In genomic region chr14:95533822-95534221, GRCh38 we compare ENCODE assay signal across 8 cellular contexts. TPM values are rescaled to one million over a fixed set of nuclear protein-coding genes. Genes with fewer than 3 reads are reported as not detected.
A peak's percentile ranks its signal among the peaks of the same experiment; 100 is the strongest.
DNase-seq lines count a peak whose midpoint lies in the region; FAIRE-seq and TF ChIP-seq lines count a peak whose summit lies in the region.

No MANE protein-coding gene starts in this region.

- H3K36me3 Mint-ChIP-seq in activated CD4-positive, alpha-beta T cell treated with anti-CD3 and anti-CD28 coated beads, Interleukin-2, amount 10 ng/mL, durations not matched to agents 7 days and 5 days (ENCODE audit: low read depth) = peaks cover 15% of the 10 kb centered on the region
- peaks cover 52% of the 10 kb centered on the region for H3K36me3 Mint-ChIP-seq in activated T-helper 2 cell treated with anti-CD3 and anti-CD28 coated beads, Interferon-gamma antibody, Interleukin-2, Interleukin-4, amounts not matched to agents 10 μg/mL and 5 μg/mL and 100 μg/mL, durations not matched to agents 14 hours and 24 hours and 36 hours (ENCODE audit: low read depth)

- CTCF ChIA-PET in activated CD4-positive, alpha-beta T cell treated with anti-CD3 and anti-CD28 coated beads, Interleukin-2, amount 10 ng/mL, durations not matched to agents 7 days and 5 days (lab: Charles Lee) = interaction anchor here (0.6 to 2.7 kb wide), 7 partner anchors 11 to 1558 kb away, joined by 3 to 16 read pairs (median 3); partner anchors contain the start of gene SYNE3

- peak overlapping the region; percentile 1 to 69 for H3K9ac ChIP-seq in kidney (ENCODE audit: low read length in 2 of 2)

- TF ChIP-seq CTCF in kidney (IDR thresholded peaks at IDR 0.05; ENCODE audit: borderline replicate concordance, extremely low read depth, insufficient read depth) = no peak
- no peak for TF ChIP-seq CTCF in tibial nerve (IDR thresholded peaks at IDR 0.05)

- intact Hi-C loops in activated T-helper 2 cell treated with anti-CD3 and anti-CD28 coated beads, Interferon-gamma antibody, Interleukin-2, Interleukin-4, amounts not matched to agents 10 μg/mL and 5 μg/mL and 100 μg/mL, durations not matched to agents 14 hours and 24 hours and 36 hours (cut with micrococcal nuclease) = loop anchor here (1.0 to 2.0 kb wide), 3 partner anchors 11 to 91 kb away; partner anchors contain the start of gene SYNE3
- intact Hi-C loops in kidney (cut with DNase I) = loop anchor here (5.0 kb wide), 1 partner anchor 87 kb away; no protein-coding TSS in a partner anchor

- no peaks in the 10 kb centered on the region for H3K27me3 ChIP-seq in tibial nerve

- peaks cover 31 to 45% of the 10 kb centered on the region in 2 donors for H3K4me1 ChIP-seq in kidney (ENCODE audit: control insufficient read depth in 1 of 2, insufficient read depth in 1 of 2, low read depth in 1 of 2, low read length in 2 of 2)
- peaks cover 0 to 71% (median 47%) of the 10 kb centered on the region in 4 donors for H3K4me1 ChIP-seq in tibial nerve

- H3K4me3 ChIP-seq in kidney (ENCODE audit: low read length in 2 of 2) (peak overlapping the region; percentile 66 to 85), tibial nerve (peak overlapping the region; percentile 57 to 99 (median 84))

- H3K36me3 ChIP-seq in kidney (ENCODE audit: control insufficient read depth in 1 of 2, insufficient read depth in 2 of 2, low read length in 2 of 2) = no peaks in the 10 kb centered on the region
- peaks cover 0 to 11% (median 0%) of the 10 kb centered on the region in 3 donors for H3K36me3 ChIP-seq in tibial nerve

- POLR2A ChIA-PET in activated CD4-positive, alpha-beta T cell treated with anti-CD3 and anti-CD28 coated beads, Interleukin-2, amount 10 ng/mL, durations not matched to agents 7 days and 5 days (lab: Charles Lee) = interaction anchor here (0.7 kb wide), 1 partner anchor 50 kb away, joined by 6 read pairs; no protein-coding TSS in a partner anchor

- DNase-seq in activated CD4-positive, alpha-beta T cell treated with anti-CD3 and anti-CD28 coated beads, Interleukin-2, amount 10 ng/mL, durations not matched to agents 7 days and 5 days = no peak
- DNase-seq in activated CD4-positive, alpha-beta T cell treated with anti-CD3 and anti-CD28 coated beads, Interleukin-2, amount 50 U/mL, for 4 hours = no peak
- DNase-seq in activated T-helper 2 cell treated with anti-CD3 and anti-CD28 coated beads, Interferon-gamma antibody, Interleukin-2, Interleukin-4, amounts not matched to agents 10 μg/mL and 5 μg/mL and 100 μg/mL, durations not matched to agents 14 hours and 24 hours and 36 hours (ENCODE audit: low spot score) = no peak
- DNase-seq in kidney = no peak
- DNase-seq in tibial nerve (ENCODE audit: low spot score in 2 of 2) = no peak
- no peak for DNase-seq in superior temporal gyrus (ENCODE audit: extremely low spot score)
- no peak for DNase-seq in SHP77 treated with DMSO at 0.1 percent for 48 hours (lab: John Stamatoyannopoulos, UW)
- DNase-seq in NCI-H2107 treated with DMSO at 0.1 percent for 48 hours (lab: John Stamatoyannopoulos, UW; ENCODE audit: unreplicated experiment) = no peak

- no peak for TF ChIP-seq EP300 in tibial nerve (IDR thresholded peaks at IDR 0.05)

- TF ChIP-seq POLR2A in tibial nerve (IDR thresholded peaks at IDR 0.05) = no peak

- H3K27ac ChIP-seq in kidney (ENCODE audit: low read depth in 2 of 2, low read length in 2 of 2) (peak overlapping the region in 1 of 2 donors; percentile 3), tibial nerve (peak overlapping the region in 3 of 4 donors; percentile 89 to 91 (median 90))

- H3K9me3 Mint-ChIP-seq in activated CD4-positive, alpha-beta T cell treated with anti-CD3 and anti-CD28 coated beads, Interleukin-2, amount 10 ng/mL, durations not matched to agents 7 days and 5 days = no peaks in the 10 kb centered on the region
- no peaks in the 10 kb centered on the region for H3K9me3 Mint-ChIP-seq in activated T-helper 2 cell treated with anti-CD3 and anti-CD28 coated beads, Interferon-gamma antibody, Interleukin-2, Interleukin-4, amounts not matched to agents 10 μg/mL and 5 μg/mL and 100 μg/mL, durations not matched to agents 14 hours and 24 hours and 36 hours

- WGBS in tibial nerve, 2 donors = 0 to 1% methylated on average over 18 of the region's 18 CpGs

- H3K27me3 Mint-ChIP-seq in activated CD4-positive, alpha-beta T cell treated with anti-CD3 and anti-CD28 coated beads, Interleukin-2, amount 10 ng/mL, durations not matched to agents 7 days and 5 days = no peaks in the 10 kb centered on the region
- H3K27me3 Mint-ChIP-seq in activated T-helper 2 cell treated with anti-CD3 and anti-CD28 coated beads, Interferon-gamma antibody, Interleukin-2, Interleukin-4, amounts not matched to agents 10 μg/mL and 5 μg/mL and 100 μg/mL, durations not matched to agents 14 hours and 24 hours and 36 hours (ENCODE audit: low read depth) = no peaks in the 10 kb centered on the region

- no peaks in the 10 kb centered on the region for H3K9me3 ChIP-seq in kidney (ENCODE audit: control insufficient read depth in 1 of 2, low read length in 2 of 2)
- no peaks in the 10 kb centered on the region for H3K9me3 ChIP-seq in tibial nerve

- H3K27ac Mint-ChIP-seq in activated CD4-positive, alpha-beta T cell treated with anti-CD3 and anti-CD28 coated beads, Interleukin-2, amount 10 ng/mL, durations not matched to agents 7 days and 5 days = peak overlapping the region; percentile 90
- peak overlapping the region; percentile 92 for H3K27ac Mint-ChIP-seq in activated T-helper 2 cell treated with anti-CD3 and anti-CD28 coated beads, Interferon-gamma antibody, Interleukin-2, Interleukin-4, amounts not matched to agents 10 μg/mL and 5 μg/mL and 100 μg/mL, durations not matched to agents 14 hours and 24 hours and 36 hours

- peaks cover 69% of the 10 kb centered on the region for H3K4me1 Mint-ChIP-seq in activated CD4-positive, alpha-beta T cell treated with anti-CD3 and anti-CD28 coated beads, Interleukin-2, amount 10 ng/mL, durations not matched to agents 7 days and 5 days
- H3K4me1 Mint-ChIP-seq in activated T-helper 2 cell treated with anti-CD3 and anti-CD28 coated beads, Interferon-gamma antibody, Interleukin-2, Interleukin-4, amounts not matched to agents 10 μg/mL and 5 μg/mL and 100 μg/mL, durations not matched to agents 14 hours and 24 hours and 36 hours (ENCODE audit: low read depth) = peaks cover 56% of the 10 kb centered on the region

- peak overlapping the region; percentile 87 for H3K4me3 Mint-ChIP-seq in activated CD4-positive, alpha-beta T cell treated with anti-CD3 and anti-CD28 coated beads, Interleukin-2, amount 10 ng/mL, durations not matched to agents 7 days and 5 days
- peak overlapping the region; percentile 99 for H3K4me3 Mint-ChIP-seq in activated T-helper 2 cell treated with anti-CD3 and anti-CD28 coated beads, Interferon-gamma antibody, Interleukin-2, Interleukin-4, amounts not matched to agents 10 μg/mL and 5 μg/mL and 100 μg/mL, durations not matched to agents 14 hours and 24 hours and 36 hours (ENCODE audit: low read depth)

- no peak for FAIRE-seq in kidney (lab: Jason Lieb, UNC)

RNA-seq across cellular contexts. Expression of gene GLRX5, which starts 1.0 kb away (rescaled TPM):
- 10 to 100 TPM; 36.6 to 51.2 TPM for total RNA-seq in activated CD4-positive, alpha-beta T cell treated with anti-CD3 and anti-CD28 coated beads, Interleukin-2, amount 10 ng/mL, durations not matched to agents 7 days and 5 days
- 32.4 and 39.4 TPM in 2 replicates for total RNA-seq in activated T-helper 2 cell treated with anti-CD3 and anti-CD28 coated beads, Interferon-gamma antibody, Interleukin-2, Interleukin-4, amounts not matched to agents 10 μg/mL and 5 μg/mL and 100 μg/mL, durations not matched to agents 14 hours and 24 hours and 36 hours
- total RNA-seq in kidney (46.7 TPM), tibial nerve (10 to 100 TPM; 26.4 to 44.7 (median 34.6) TPM)
- polyA plus RNA-seq in kidney (ENCODE audit: insufficient read depth, low read depth, low replicate concordance) = 124 TPM

RNA-seq across cellular contexts. Expression of gene SYNE3, which starts 17.4 kb away (rescaled TPM):
- 10 to 100 TPM; 81.0 to 95.8 TPM for total RNA-seq in activated CD4-positive, alpha-beta T cell treated with anti-CD3 and anti-CD28 coated beads, Interleukin-2, amount 10 ng/mL, durations not matched to agents 7 days and 5 days
- 36.5 and 40.1 TPM in 2 replicates for total RNA-seq in activated T-helper 2 cell treated with anti-CD3 and anti-CD28 coated beads, Interferon-gamma antibody, Interleukin-2, Interleukin-4, amounts not matched to agents 10 μg/mL and 5 μg/mL and 100 μg/mL, durations not matched to agents 14 hours and 24 hours and 36 hours
- total RNA-seq in kidney (18.5 TPM), tibial nerve (100 to 1,000 TPM in 1 of 4 donors, 10 to 100 TPM in 3; 71.0 to 106 (median 87.5) TPM)
- polyA plus RNA-seq in kidney (ENCODE audit: insufficient read depth, low read depth, low replicate concordance) = 0.54 TPM
